32 cellular contexts compared by ENCODE assay signal in the genomic region with DNA sequence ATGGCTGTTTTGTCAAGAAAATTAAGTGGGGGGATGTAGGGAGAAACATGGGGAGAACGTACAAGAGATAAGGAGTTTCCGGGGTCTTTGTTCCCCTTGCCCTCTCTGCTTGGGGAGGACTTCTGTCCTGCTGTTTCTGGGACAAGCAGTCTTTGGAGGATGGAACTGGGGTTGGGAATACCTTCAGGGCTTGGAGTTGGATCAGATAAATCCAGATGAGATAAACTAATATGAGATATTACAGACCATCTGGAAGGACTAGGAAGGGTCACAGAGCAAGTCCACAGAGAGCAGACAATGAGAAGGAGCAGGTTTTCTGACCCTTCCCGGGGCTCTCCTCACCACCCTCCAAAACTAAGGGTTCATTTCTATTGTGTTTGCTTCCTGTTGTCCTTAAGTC.
"Had no signal": no experiment of that assay in that cellular context is flagged by ENCODE, and none has a peak within 500 bp of the region (broad histone marks: within the 10 kb centered on the region; RNA-seq: fewer than 3 reads in every experiment).

No MANE protein-coding gene starts in this region.

- H3K27ac ChIP-seq: body of pancreas, esophagus muscularis mucosa, foreskin keratinocyte, gastrocnemius medialis, heart left ventricle had no signal

- H3K9me3 ChIP-seq: body of pancreas, esophagus muscularis mucosa, gastrocnemius medialis, heart left ventricle had no signal

- H3K4me3 Mint-ChIP-seq: activated CD4-positive, alpha-beta memory T cell treated with anti-CD3 and anti-CD28 coated beads, Interleukin-2, amount 10 ng/mL, durations not matched to agents 7 days and 5 days; activated CD4-positive, alpha-beta T cell treated with anti-CD3 and anti-CD28 coated beads for 36 hours; activated CD4-positive, alpha-beta T cell treated with anti-CD3 and anti-CD28 coated beads, Interleukin-2, amount 10 ng/mL, durations not matched to agents 7 days and 5 days; activated naive CD4-positive, alpha-beta T cell treated with anti-CD3 and anti-CD28 coated beads, Interleukin-2, amount 10 ng/mL, durations not matched to agents 7 days and 5 days; activated T-cell treated with anti-CD3 and anti-CD28 coated beads, Interleukin-2, amount 50 U/mL, for 24 hours; activated T-cell treated with anti-CD3 and anti-CD28 coated beads, Interleukin-2, amount 50 U/mL, for 72 hours; effector memory CD8-positive, alpha-beta T cell; T-helper 17 cell; T-helper 2 cell treated with Interferon-gamma antibody and Interleukin-4, amounts not matched to agents 5 μg/mL and 100 μg/mL, for 36 hours had no signal

- H3K4me1 ChIP-seq: body of pancreas, esophagus muscularis mucosa, foreskin keratinocyte, gastrocnemius medialis, heart left ventricle had no signal

- H3K4me3 ChIP-seq: body of pancreas, esophagus muscularis mucosa, gastrocnemius medialis, heart left ventricle had no signal

- H3K27me3 ChIP-seq: body of pancreas had no signal

- H3K9me3 Mint-ChIP-seq: activated CD4-positive, alpha-beta memory T cell treated with anti-CD3 and anti-CD28 coated beads, Interleukin-2, amount 10 ng/mL, durations not matched to agents 7 days and 5 days; activated CD4-positive, alpha-beta T cell treated with anti-CD3 and anti-CD28 coated beads, Interleukin-2, amount 10 ng/mL, durations not matched to agents 7 days and 5 days; activated naive CD4-positive, alpha-beta T cell treated with anti-CD3 and anti-CD28 coated beads, Interleukin-2, amount 10 ng/mL, durations not matched to agents 7 days and 5 days; activated naive CD4-positive, alpha-beta T cell treated with anti-CD3 and anti-CD28 coated beads, Interleukin-2, amount 50 U/mL, for 72 hours; activated T-cell treated with anti-CD3 and anti-CD28 coated beads, Interleukin-2, amount 50 U/mL, for 24 hours; activated T-cell treated with anti-CD3 and anti-CD28 coated beads, Interleukin-2, amount 50 U/mL, for 72 hours; effector memory CD8-positive, alpha-beta T cell; T-helper 2 cell treated with Interferon-gamma antibody and Interleukin-4, amounts not matched to agents 5 μg/mL and 100 μg/mL, for 36 hours had no signal

- H3K36me3 ChIP-seq: esophagus muscularis mucosa, gastrocnemius medialis, heart left ventricle had no signal

- H3K36me3 Mint-ChIP-seq: activated naive CD4-positive, alpha-beta T cell treated with anti-CD3 and anti-CD28 coated beads, Interleukin-2, amount 10 ng/mL, durations not matched to agents 7 days and 5 days; activated naive CD4-positive, alpha-beta T cell treated with anti-CD3 and anti-CD28 coated beads, Interleukin-2, amount 50 U/mL, for 72 hours had no signal

- H3K27ac Mint-ChIP-seq: activated CD4-positive, alpha-beta memory T cell treated with anti-CD3 and anti-CD28 coated beads, Interleukin-2, amount 10 ng/mL, durations not matched to agents 7 days and 5 days; activated CD4-positive, alpha-beta T cell treated with anti-CD3 and anti-CD28 coated beads for 36 hours; activated CD4-positive, alpha-beta T cell treated with anti-CD3 and anti-CD28 coated beads, Interleukin-2, amount 10 ng/mL, durations not matched to agents 7 days and 5 days; activated naive CD4-positive, alpha-beta T cell treated with anti-CD3 and anti-CD28 coated beads, Interleukin-2, amount 10 ng/mL, durations not matched to agents 7 days and 5 days; activated naive CD4-positive, alpha-beta T cell treated with anti-CD3 and anti-CD28 coated beads, Interleukin-2, amount 50 U/mL, for 72 hours; activated T-cell treated with anti-CD3 and anti-CD28 coated beads, Interleukin-2, amount 50 U/mL, for 24 hours; activated T-cell treated with anti-CD3 and anti-CD28 coated beads, Interleukin-2, amount 50 U/mL, for 72 hours; effector memory CD8-positive, alpha-beta T cell; T-helper 17 cell; T-helper 2 cell treated with Interferon-gamma antibody and Interleukin-4, amounts not matched to agents 5 μg/mL and 100 μg/mL, for 36 hours had no signal

- DNase-seq: activated CD4-positive, alpha-beta memory T cell treated with anti-CD3 and anti-CD28 coated beads, Interleukin-2, amount 10 ng/mL, durations not matched to agents 7 days and 5 days; activated CD4-positive, alpha-beta T cell treated with anti-CD3 and anti-CD28 coated beads for 36 hours; activated CD4-positive, alpha-beta T cell treated with anti-CD3 and anti-CD28 coated beads, Interleukin-2, amount 10 ng/mL, durations not matched to agents 7 days and 5 days; activated CD4-positive, alpha-beta T cell treated with anti-CD3 and anti-CD28 coated beads, Interleukin-2, amount 50 U/mL, for 4 hours; activated CD4-positive, CD25-positive, alpha-beta regulatory T cell; activated CD4-positive, CD25-positive, alpha-beta regulatory T cell treated with anti-CD3 and anti-CD28 coated beads, Interleukin-2, amount 50 U/mL, for 72 hours; activated CD8-positive, alpha-beta memory T cell treated with anti-CD3 and anti-CD28 coated beads, Interleukin-2, amount 50 U/mL, for 48 hours; activated gamma-delta T cell; activated naive CD4-positive, alpha-beta T cell; activated naive CD4-positive, alpha-beta T cell treated with anti-CD3 and anti-CD28 coated beads, Interleukin-2, amount 10 ng/mL, durations not matched to agents 7 days and 5 days; activated T-cell treated with anti-CD3 and anti-CD28 coated beads for 4 hours; activated T-cell treated with anti-CD3 and anti-CD28 coated beads, Interleukin-2, amount 50 U/mL, for 24 hours; activated T-cell treated with anti-CD3 and anti-CD28 coated beads, Interleukin-2, amount 50 U/mL, for 72 hours; amniotic stem cell; aorta; body of pancreas; caudate nucleus; cortex of kidney; dermis blood vessel endothelial cell; effector CD4-positive, alpha-beta T cell; effector memory CD8-positive, alpha-beta T cell; erythroblast; foreskin keratinocyte; gastrocnemius medialis; glutamatergic neuron; heart left ventricle; T-helper 1 cell; T-helper 17 cell; T1000 had no signal
